27 cellular contexts compared by ENCODE assay signal in the genomic region with DNA sequence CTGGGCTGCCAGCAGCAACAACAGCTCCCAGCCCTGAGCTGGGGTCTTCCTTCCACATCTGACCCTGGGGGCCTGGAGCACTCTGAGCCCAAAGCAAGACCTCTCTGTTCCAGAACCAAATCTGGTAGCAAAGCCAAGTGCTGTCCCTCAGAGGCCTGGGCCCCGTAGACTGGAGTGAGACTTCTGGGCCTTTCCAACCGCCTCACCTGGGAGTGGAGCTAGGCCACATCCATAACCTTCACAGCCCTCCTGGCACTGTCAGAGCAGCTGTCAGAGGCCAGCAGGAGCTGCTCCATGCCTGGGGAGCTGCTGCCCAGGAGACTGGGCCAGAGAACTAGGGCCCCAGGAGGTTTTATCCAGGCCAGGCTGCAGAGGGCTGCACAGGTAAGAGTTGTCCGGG. TPM values are rescaled to one million over a fixed set of nuclear protein-coding genes. Genes with fewer than 3 reads are reported as not detected.
"Had no signal": no experiment of that assay in that cellular context is flagged by ENCODE, and none has a peak within 500 bp of the region (broad histone marks: within the 10 kb centered on the region; RNA-seq: fewer than 3 reads in every experiment).

No MANE protein-coding gene starts in this region.

- H3K27me3 ChIP-seq: brain microvascular endothelial cell, esophagus squamous epithelium, left lung, neutrophil, ovary, right lobe of liver, stomach, tibial artery had no signal

- DNase-seq: activated B cell treated with CpG ODN at 0.5 μM for 24 hours; activated CD4-positive, alpha-beta T cell treated with anti-CD3 and anti-CD28 coated beads for 36 hours; activated CD4-positive, alpha-beta T cell treated with anti-CD3 and anti-CD28 coated beads, Interleukin-2, amount 50 U/mL, for 4 hours; activated CD8-positive, alpha-beta memory T cell treated with anti-CD3 and anti-CD28 coated beads for 24 hours; activated effector memory CD4-positive, alpha-beta T cell treated with Interleukin-2 at 50 U/mL for 16 hours; activated naive CD4-positive, alpha-beta T cell treated with anti-CD3 and anti-CD28 coated beads for 36 hours; activated naive CD8-positive, alpha-beta T cell treated with anti-CD3 and anti-CD28 coated beads for 36 hours; brain microvascular endothelial cell; caudate nucleus; esophagus squamous epithelium; glutamatergic neuron; left lung; lower lobe of right lung; mesenchymal stem cell; ovary; right lobe of liver; stimulated activated CD4-positive, alpha-beta T cell treated with anti-CD3 and anti-CD28 coated beads, Interleukin-12 subunit alpha, Interleukin-12 subunit beta, amount 100 ng/mL, for 4 hours; stimulated activated CD4-positive, alpha-beta T cell treated with anti-CD3 and anti-CD28 coated beads, Interleukin-4, amount 100 ng/mL, for 1 hour; stomach; T-helper 1 cell; tibial artery had no signal

- H3K4me3 ChIP-seq: esophagus squamous epithelium, left lung, lower lobe of right lung, ovary, right lobe of liver, stomach, tibial artery had no signal

- H3K4me1 ChIP-seq: lower lobe of right lung, right lobe of liver had no signal

- H3K36me3 ChIP-seq: brain microvascular endothelial cell, esophagus squamous epithelium, left lung, lower lobe of right lung, neutrophil, ovary, right lobe of liver, stomach, tibial artery had no signal

- H3K27ac ChIP-seq: brain microvascular endothelial cell, esophagus squamous epithelium, left lung, lower lobe of right lung, neutrophil, ovary, right lobe of liver, stomach, tibial artery had no signal

- ATAC-seq: activated CD4-positive, alpha-beta T cell treated with anti-CD3 and anti-CD28 coated beads for 36 hours; left lung; lower lobe of right lung had no signal

- FAIRE-seq: astrocyte, frontal cortex, islet of Langerhans had no signal

- H3K9me3 ChIP-seq: esophagus squamous epithelium, left lung, lower lobe of right lung, neutrophil, ovary, right lobe of liver, stomach, tibial artery had no signal

RNA-seq across cellular contexts. Expression of gene SLC5A9, which starts 15.4 kb away (rescaled TPM):
- total RNA-seq: activated B cell treated with CpG ODN at 0.5 μM for 24 hours; activated CD4-positive, alpha-beta T cell treated with anti-CD3 and anti-CD28 coated beads for 36 hours; activated naive CD4-positive, alpha-beta T cell treated with anti-CD3 and anti-CD28 coated beads for 36 hours; activated naive CD8-positive, alpha-beta T cell treated with anti-CD3 and anti-CD28 coated beads for 36 hours; astrocyte; chondrocyte; frontal cortex; skeletal muscle tissue had no signal
